16 cellular contexts compared by ENCODE assay signal in genomic region chr7:108103566-108104298, GRCh38. TPM values are rescaled to one million over a fixed set of nuclear protein-coding genes. Genes with fewer than 3 reads are reported as not detected.
DNase-seq lines count a peak whose midpoint lies in the region; ATAC-seq, FAIRE-seq and TF ChIP-seq lines count a peak whose summit lies in the region.
"Had no signal": no experiment of that assay in that cellular context is flagged by ENCODE, and none has a peak within 500 bp of the region (broad histone marks: within the 10 kb centered on the region; RNA-seq: fewer than 3 reads in every experiment).

No MANE protein-coding gene starts in this region.

- no peaks in the 10 kb centered on the region for H3K9me3 Mint-ChIP-seq in HFFc6
- H3K9me3 Mint-ChIP-seq: immature natural killer cell, memory B cell had no signal

- 73% methylated on average over 5 of the region's 5 CpGs for WGBS in A549 (ENCODE audit: missing lambda C conversion rate)
- WGBS in right lobe of liver (ENCODE audit: insufficient coverage, low coverage, low lambda C conversion rate, missing lambda C conversion rate), result 64% methylated on average over 5 of the region's 5 CpGs

- H3K4me2 ChIP-seq in A549, result peak overlapping the region; percentile 24; the same call in 2 of the 3 replicates

- ATAC-seq in A549 (peak in 1 of 2 experiments; percentile 78; a peak in 3 of 6 replicates), right lobe of liver (peak in 3 of 4 donors; percentile 42 to 70 (median 47)), HG02852 (IDR thresholded peaks at IDR 0.05; ENCODE audit: unreplicated experiment) (no peak), GM18505 (IDR thresholded peaks at IDR 0.05; ENCODE audit: unreplicated experiment) (no peak)
- ATAC-seq: stimulated activated naive CD8-positive, alpha-beta T cell treated with anti-CD3 and anti-CD28 coated beads, Interleukin-15, Interleukin-2, amounts not matched to agents 100 U/mL and 50 U/mL, for 24 hours had no signal

- intact Hi-C loops in right lobe of liver (cut with DNase I), result no loop called here

- H3K4me3 Mint-ChIP-seq in HFFc6, result peak overlapping the region; percentile 34; the same call in 1 of the 2 replicates
- H3K4me3 Mint-ChIP-seq: immature natural killer cell, memory B cell had no signal

- POLR2A ChIA-PET in A549 (lab: Yijun Ruan, JAX), result no interaction called here

- H3K4me3 ChIP-seq in A549 (no peak overlapping the region), choroid plexus epithelial cell (ENCODE audit: low read depth, low read length) (no peak overlapping the region), right lobe of liver (no peak overlapping the region)
- H3K4me3 ChIP-seq: adrenal gland, upper lobe of left lung had no signal

- no peak for TF ChIP-seq RAD21 in A549 (conservative IDR thresholded peaks at IDR 0.05 in 1 of 2, IDR thresholded peaks at IDR 0.05 in 1 of 2)

- TF ChIP-seq CTCF in A549 (IDR thresholded peaks at IDR 0.05) (no peak), HFFc6 (IDR thresholded peaks at IDR 0.05) (no peak), choroid plexus epithelial cell (conservative IDR thresholded peaks at IDR 0.05; ENCODE audit: low read depth, low read length) (no peak), right lobe of liver (IDR thresholded peaks at IDR 0.05) (no peak)

- peaks cover 44% of the 10 kb centered on the region for H3K4me1 Mint-ChIP-seq in HFFc6 (ENCODE audit: low read depth)
- H3K4me1 Mint-ChIP-seq: immature natural killer cell, memory B cell had no signal

- H3K27ac Mint-ChIP-seq in HFFc6, result peak overlapping the region; percentile 84
- H3K27ac Mint-ChIP-seq: immature natural killer cell, memory B cell had no signal

- H3K27me3 ChIP-seq in right lobe of liver, result no peaks in the 10 kb centered on the region
- H3K27me3 ChIP-seq: adrenal gland, upper lobe of left lung had no signal

- FAIRE-seq in A549 (lab: Jason Lieb, UNC), result no peak

- peak in 1 of 2 experiments; percentile 48 for DNase-seq in A549 (ENCODE audit: low read depth in 1 of 2, low spot score in 1 of 2)
- DNase-seq in HFFc6, result peak; percentile 50
- peak; percentile 60 for DNase-seq in choroid plexus epithelial cell (ENCODE audit: low read depth)
- no peak for DNase-seq in right lobe of liver
- DNase-seq in NCI-H524 treated with DMSO at 0.1 percent for 48 hours (lab: John Stamatoyannopoulos, UW), result no peak
- DNase-seq in activated CD8-positive, alpha-beta memory T cell treated with anti-CD3 and anti-CD28 coated beads, Interleukin-2, amount 50 U/mL, for 48 hours, result no peak
- DNase-seq: activated CD8-positive, alpha-beta memory T cell treated with anti-CD3 and anti-CD28 coated beads for 24 hours; DMS79; immature natural killer cell; stimulated activated CD4-positive, alpha-beta T cell treated with anti-CD3 and anti-CD28 coated beads, Interleukin-15, amount 100 ng/mL, for 24 hours; stimulated activated naive CD8-positive, alpha-beta T cell treated with anti-CD3 and anti-CD28 coated beads, Interleukin-15, Interleukin-2, amounts not matched to agents 100 U/mL and 50 U/mL, for 24 hours had no signal

- H3K27ac ChIP-seq in A549 (peak overlapping the region; percentile 36 to 54; a peak in 5 of 6 replicates), right lobe of liver (no peak overlapping the region)

- H3K9me3 ChIP-seq in A549 (no peaks in the 10 kb centered on the region), right lobe of liver (no peaks in the 10 kb centered on the region)
- H3K9me3 ChIP-seq: adrenal gland, upper lobe of left lung had no signal

- no peaks in the 10 kb centered on the region for H3K36me3 Mint-ChIP-seq in HFFc6 (ENCODE audit: low read depth)
- H3K36me3 Mint-ChIP-seq: immature natural killer cell, memory B cell had no signal

- CTCF ChIA-PET in A549 (lab: Yijun Ruan, JAX), result interaction anchor here (1.0 to 1.6 kb wide), 5 partner anchors 8 to 87 kb away, joined by 3 to 5 read pairs (median 4); no protein-coding TSS in a partner anchor

- no peak for TF ChIP-seq POLR2A in A549 (IDR thresholded peaks at IDR 0.05; ENCODE audit: low read length)
- TF ChIP-seq POLR2A in right lobe of liver (IDR thresholded peaks at IDR 0.05), result no peak
- no peak for TF ChIP-seq POLR2A in GM18505 (IDR thresholded peaks at IDR 0.05; ENCODE audit: borderline replicate concordance, extremely low read depth, insufficient read depth, insufficient read length)

- no peaks in the 10 kb centered on the region; the same call in 1 of the 2 replicates for H3K27me3 Mint-ChIP-seq in HFFc6 (ENCODE audit: insufficient read depth)

- H3K4me1 ChIP-seq in A549 (peaks cover 15% of the 10 kb centered on the region), right lobe of liver (no peaks in the 10 kb centered on the region)
- H3K4me1 ChIP-seq: adrenal gland had no signal

- TF ChIP-seq EP300 in A549 (IDR thresholded peaks at IDR 0.05), result no peak

- no peaks in the 10 kb centered on the region for H3K36me3 ChIP-seq in right lobe of liver
- H3K36me3 ChIP-seq: adrenal gland, upper lobe of left lung had no signal

TF ChIP-seq in A549, 52 proteins besides CTCF, POLR2A, EP300 and RAD21:
- TF ChIP-seq TP53 (CRISPR knock-in tag; IDR thresholded peaks at IDR 0.05), result no peak
- 0 out of 2 replicates have a peak, but pooled peaks have one; percentile 45 for TF ChIP-seq NFE2L2 (conservative IDR thresholded peaks at IDR 0.05; ENCODE audit: low read length)
- no peak for TF ChIP-seq MYC (IDR thresholded peaks at IDR 0.05; ENCODE audit: borderline replicate concordance, low read length)
- peak; percentile 65 for TF ChIP-seq MAFK (IDR thresholded peaks at IDR 0.05; ENCODE audit: partially characterized antibody)
- no peak for TF ChIP-seq FOXS1 (CRISPR knock-in tag; IDR thresholded peaks at IDR 0.05)
- TF ChIP-seq HEYL (CRISPR knock-in tag; IDR thresholded peaks at IDR 0.05), result no peak
- no peak for TF ChIP-seq FOSL2 (IDR thresholded peaks at IDR 0.05)
- no peak for TF ChIP-seq FOSL2 (CRISPR knock-in tag; IDR thresholded peaks at IDR 0.05)
- no peak for TF ChIP-seq PBX3 (IDR thresholded peaks at IDR 0.05)

RNA-seq across cellular contexts. Expression of gene LAMB4, which starts 26.4 kb away (rescaled TPM):
- polyA plus RNA-seq in A549 (2011; rRNA removed), result 0.13 and 0.26 TPM in 2 replicates
- polyA plus RNA-seq in A549 (2012; cell fraction: cytosol; rRNA removed), result 0.14 and 0.15 TPM in 2 replicates
- 0.24 and 0.31 TPM in 2 replicates for polyA plus RNA-seq in A549 (2012; cell fraction: nucleus; rRNA removed)
- 0.19 to 0.45 TPM (median 0.38 TPM) in 3 replicates for polyA plus RNA-seq in A549 (2017; fragmentation: RNase III; extraction: RNeasy Plus Mini Kit Qiagen cat#74134 plus additional on column Dnase treatment)
- 1.0 and 1.6 TPM in 2 replicates for polyA minus RNA-seq in A549 (2011; rRNA and poly(A)+ RNA removed)
- total RNA-seq in HFFc6 (2021; fragmentation: NEBNext Ultra II Directional; extraction: Animal tissue kit (Norgen Biotek cat#: 25700)), result under 1 TPM in 2 of 6 experiments, not detected in 4; 0.16 to 0.24 TPM
- total RNA-seq in right lobe of liver, result not detected
- polyA plus RNA-seq: immature natural killer cell had no signal

Comparison
In these comparisons a context has a peak if more than half of its experiments do, and no peak if none do; other contexts are left out.
1. ATAC-seq: peak in right lobe of liver (3 of 4); none in HG02852 (single experiment) and GM18505 (single experiment).
2. DNase-seq: peak in HFFc6 (single experiment) and choroid plexus epithelial cell (single experiment); none in right lobe of liver (0 of 3), NCI-H524 treated with DMSO at 0.1 percent for 48 hours (single experiment) and activated CD8-positive, alpha-beta memory T cell treated with anti-CD3 and anti-CD28 coated beads, Interleukin-2, amount 50 U/mL, for 48 hours (single experiment).
3. H3K27ac ChIP-seq: peak in A549 (2 of 2); none in right lobe of liver (0 of 3).